In the genomic region with DNA sequence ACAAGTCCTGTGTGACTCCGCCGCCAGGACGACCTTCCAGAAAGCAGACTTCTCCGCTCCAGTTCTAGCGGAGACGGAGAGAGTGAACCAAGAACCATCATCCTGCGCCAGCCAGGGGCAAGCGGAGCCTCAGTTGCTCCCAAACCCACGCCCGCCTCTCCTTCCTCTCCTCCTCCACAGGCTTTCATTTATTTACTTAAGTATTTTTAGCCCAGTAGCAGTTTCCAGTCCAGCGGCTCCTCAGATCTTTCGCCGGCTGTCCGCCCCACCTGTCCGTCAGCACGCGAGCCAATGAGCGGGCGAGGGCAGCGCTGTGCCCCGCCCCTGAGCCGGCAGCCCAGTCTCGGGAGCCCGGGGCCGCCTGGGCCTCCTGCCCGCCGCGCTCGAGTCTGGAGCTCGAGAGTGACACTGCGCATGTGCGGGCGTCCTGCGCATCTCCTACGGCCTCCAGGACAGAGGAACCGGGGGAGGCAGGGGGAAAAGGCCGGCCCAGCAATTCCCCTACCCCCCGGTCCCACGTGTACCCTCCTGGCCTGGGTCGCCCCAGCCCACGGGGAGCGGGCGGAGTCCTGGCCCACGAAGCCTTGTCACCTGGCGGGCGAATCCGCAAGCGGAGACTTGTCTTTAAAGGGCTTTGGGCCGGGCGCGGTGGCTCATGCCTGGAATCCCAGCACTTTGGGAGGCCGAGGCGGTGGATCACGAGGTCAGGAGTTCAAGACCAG, we compare ENCODE assay signal across 1 cellular context.
TF ChIP-seq lines count a peak whose summit lies in the region.

A gene (plus strand): TSS at position 425 of the 722 bp plus-strand sequence.

TF ChIP-seq in HepG2, 621 proteins besides CTCF, POLR2A, EP300 and RAD21 (continued from another document and continues in another):
- no peak for TF ChIP-seq THYN1 (CRISPR knock-in tag; IDR thresholded peaks at IDR 0.05; ENCODE audit: borderline replicate concordance, low read depth)
- TF ChIP-seq, protein P1, sequence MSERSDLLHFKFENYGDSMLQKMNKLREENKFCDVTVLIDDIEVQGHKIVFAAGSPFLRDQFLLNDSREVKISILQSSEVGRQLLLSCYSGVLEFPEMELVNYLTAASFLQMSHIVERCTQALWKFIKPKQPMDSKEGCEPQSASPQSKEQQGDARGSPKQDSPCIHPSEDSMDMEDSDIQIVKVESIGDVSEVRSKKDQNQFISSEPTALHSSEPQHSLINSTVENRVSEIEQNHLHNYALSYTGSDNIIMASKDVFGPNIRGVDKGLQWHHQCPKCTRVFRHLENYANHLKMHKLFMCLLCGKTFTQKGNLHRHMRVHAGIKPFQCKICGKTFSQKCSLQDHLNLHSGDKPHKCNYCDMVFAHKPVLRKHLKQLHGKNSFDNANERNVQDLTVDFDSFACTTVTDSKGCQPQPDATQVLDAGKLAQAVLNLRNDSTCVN (CRISPR knock-in tag; IDR thresholded peaks at IDR 0.05; ENCODE audit: borderline replicate concordance) = no peak
- no peak; the same call in 1 of the 2 replicates for TF ChIP-seq TARDBP (CRISPR knock-in tag; IDR thresholded peaks at IDR 0.05)
- TF ChIP-seq, protein P2, sequence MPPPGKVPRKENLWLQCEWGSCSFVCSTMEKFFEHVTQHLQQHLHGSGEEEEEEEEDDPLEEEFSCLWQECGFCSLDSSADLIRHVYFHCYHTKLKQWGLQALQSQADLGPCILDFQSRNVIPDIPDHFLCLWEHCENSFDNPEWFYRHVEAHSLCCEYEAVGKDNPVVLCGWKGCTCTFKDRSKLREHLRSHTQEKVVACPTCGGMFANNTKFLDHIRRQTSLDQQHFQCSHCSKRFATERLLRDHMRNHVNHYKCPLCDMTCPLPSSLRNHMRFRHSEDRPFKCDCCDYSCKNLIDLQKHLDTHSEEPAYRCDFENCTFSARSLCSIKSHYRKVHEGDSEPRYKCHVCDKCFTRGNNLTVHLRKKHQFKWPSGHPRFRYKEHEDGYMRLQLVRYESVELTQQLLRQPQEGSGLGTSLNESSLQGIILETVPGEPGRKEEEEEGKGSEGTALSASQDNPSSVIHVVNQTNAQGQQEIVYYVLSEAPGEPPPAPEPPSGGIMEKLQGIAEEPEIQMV (CRISPR knock-in tag; IDR thresholded peaks at IDR 0.05; ENCODE audit: low read depth) = no peak
- TF ChIP-seq, protein P3, sequence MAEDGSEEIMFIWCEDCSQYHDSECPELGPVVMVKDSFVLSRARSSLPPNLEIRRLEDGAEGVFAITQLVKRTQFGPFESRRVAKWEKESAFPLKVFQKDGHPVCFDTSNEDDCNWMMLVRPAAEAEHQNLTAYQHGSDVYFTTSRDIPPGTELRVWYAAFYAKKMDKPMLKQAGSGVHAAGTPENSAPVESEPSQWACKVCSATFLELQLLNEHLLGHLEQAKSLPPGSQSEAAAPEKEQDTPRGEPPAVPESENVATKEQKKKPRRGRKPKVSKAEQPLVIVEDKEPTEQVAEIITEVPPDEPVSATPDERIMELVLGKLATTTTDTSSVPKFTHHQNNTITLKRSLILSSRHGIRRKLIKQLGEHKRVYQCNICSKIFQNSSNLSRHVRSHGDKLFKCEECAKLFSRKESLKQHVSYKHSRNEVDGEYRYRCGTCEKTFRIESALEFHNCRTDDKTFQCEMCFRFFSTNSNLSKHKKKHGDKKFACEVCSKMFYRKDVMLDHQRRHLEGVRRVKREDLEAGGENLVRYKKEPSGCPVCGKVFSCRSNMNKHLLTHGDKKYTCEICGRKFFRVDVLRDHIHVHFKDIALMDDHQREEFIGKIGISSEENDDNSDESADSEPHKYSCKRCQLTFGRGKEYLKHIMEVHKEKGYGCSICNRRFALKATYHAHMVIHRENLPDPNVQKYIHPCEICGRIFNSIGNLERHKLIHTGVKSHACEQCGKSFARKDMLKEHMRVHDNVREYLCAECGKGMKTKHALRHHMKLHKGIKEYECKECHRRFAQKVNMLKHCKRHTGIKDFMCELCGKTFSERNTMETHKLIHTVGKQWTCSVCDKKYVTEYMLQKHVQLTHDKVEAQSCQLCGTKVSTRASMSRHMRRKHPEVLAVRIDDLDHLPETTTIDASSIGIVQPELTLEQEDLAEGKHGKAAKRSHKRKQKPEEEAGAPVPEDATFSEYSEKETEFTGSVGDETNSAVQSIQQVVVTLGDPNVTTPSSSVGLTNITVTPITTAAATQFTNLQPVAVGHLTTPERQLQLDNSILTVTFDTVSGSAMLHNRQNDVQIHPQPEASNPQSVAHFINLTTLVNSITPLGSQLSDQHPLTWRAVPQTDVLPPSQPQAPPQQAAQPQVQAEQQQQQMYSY (CRISPR knock-in tag; IDR thresholded peaks at IDR 0.05) = no peak
- TF ChIP-seq, protein P4, sequence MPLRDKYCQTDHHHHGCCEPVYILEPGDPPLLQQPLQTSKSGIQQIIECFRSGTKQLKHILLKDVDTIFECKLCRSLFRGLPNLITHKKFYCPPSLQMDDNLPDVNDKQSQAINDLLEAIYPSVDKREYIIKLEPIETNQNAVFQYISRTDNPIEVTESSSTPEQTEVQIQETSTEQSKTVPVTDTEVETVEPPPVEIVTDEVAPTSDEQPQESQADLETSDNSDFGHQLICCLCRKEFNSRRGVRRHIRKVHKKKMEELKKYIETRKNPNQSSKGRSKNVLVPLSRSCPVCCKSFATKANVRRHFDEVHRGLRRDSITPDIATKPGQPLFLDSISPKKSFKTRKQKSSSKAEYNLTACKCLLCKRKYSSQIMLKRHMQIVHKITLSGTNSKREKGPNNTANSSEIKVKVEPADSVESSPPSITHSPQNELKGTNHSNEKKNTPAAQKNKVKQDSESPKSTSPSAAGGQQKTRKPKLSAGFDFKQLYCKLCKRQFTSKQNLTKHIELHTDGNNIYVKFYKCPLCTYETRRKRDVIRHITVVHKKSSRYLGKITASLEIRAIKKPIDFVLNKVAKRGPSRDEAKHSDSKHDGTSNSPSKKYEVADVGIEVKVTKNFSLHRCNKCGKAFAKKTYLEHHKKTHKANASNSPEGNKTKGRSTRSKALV (CRISPR knock-in tag; IDR thresholded peaks at IDR 0.05) = peak; percentile 51; the same call in 1 of the 2 replicates
- no peak for TF ChIP-seq ZBTB1 (CRISPR knock-in tag; IDR thresholded peaks at IDR 0.05; ENCODE audit: borderline replicate concordance)
- no peak for TF ChIP-seq HDAC6 (IDR thresholded peaks at IDR 0.05; ENCODE audit: low read depth, low read length)
- peak; percentile 56; the same call in 1 of the 2 replicates for TF ChIP-seq ZNF350 (CRISPR knock-in tag; IDR thresholded peaks at IDR 0.05; ENCODE audit: borderline replicate concordance, low read depth)
- peak; percentile 86 for TF ChIP-seq SP2 (CRISPR knock-in tag; IDR thresholded peaks at IDR 0.05)
- TF ChIP-seq, protein P5, sequence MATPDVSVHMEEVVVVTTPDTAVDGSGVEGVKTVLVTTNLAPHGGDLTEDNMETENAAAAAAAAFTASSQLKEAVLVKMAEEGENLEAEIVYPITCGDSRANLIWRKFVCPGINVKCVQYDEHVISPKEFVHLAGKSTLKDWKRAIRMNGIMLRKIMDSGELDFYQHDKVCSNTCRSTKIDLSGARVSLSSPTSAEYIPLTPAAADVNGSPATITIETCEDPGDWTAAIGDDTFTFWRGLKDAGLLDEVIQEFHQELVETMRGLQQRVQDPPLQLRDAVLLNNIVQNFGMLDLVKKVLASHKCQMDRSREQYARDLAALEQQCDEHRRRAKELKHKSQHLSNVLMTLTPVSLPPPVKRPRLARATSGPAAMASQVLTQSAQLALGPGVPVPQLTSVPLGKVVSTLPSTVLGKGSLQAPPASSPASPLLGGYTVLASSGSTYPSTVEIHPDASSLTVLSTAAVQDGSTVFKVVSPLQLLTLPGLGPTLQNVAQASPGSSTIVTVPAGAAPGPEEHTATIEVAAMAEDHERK (CRISPR knock-in tag; IDR thresholded peaks at IDR 0.05; ENCODE audit: low read depth) = no peak
- no peak for TF ChIP-seq CAMTA2 (CRISPR knock-in tag; IDR thresholded peaks at IDR 0.05; ENCODE audit: borderline replicate concordance)
- TF ChIP-seq ZZZ3 (CRISPR knock-in tag; IDR thresholded peaks at IDR 0.05; ENCODE audit: borderline replicate concordance) = no peak
- no peak for TF ChIP-seq ZNF775 (CRISPR knock-in tag; IDR thresholded peaks at IDR 0.05; ENCODE audit: borderline replicate concordance)
- TF ChIP-seq KLF16 (CRISPR knock-in tag; IDR thresholded peaks at IDR 0.05) = peak in 1 of 2 experiments; percentile 35; a peak in 1 of 4 replicates
- TF ChIP-seq MXD4 (CRISPR knock-in tag; IDR thresholded peaks at IDR 0.05) = no peak
- TF ChIP-seq MYNN (CRISPR knock-in tag; IDR thresholded peaks at IDR 0.05; ENCODE audit: low read depth) = no peak
- no peak for TF ChIP-seq ZKSCAN5 (CRISPR knock-in tag; IDR thresholded peaks at IDR 0.05)
- TF ChIP-seq ZNF282 (IDR thresholded peaks at IDR 0.05; ENCODE audit: partially characterized antibody) = no peak
- no peak for TF ChIP-seq SMAD9 (CRISPR knock-in tag; IDR thresholded peaks at IDR 0.05)
- no peak for TF ChIP-seq ZNF230 (CRISPR knock-in tag; IDR thresholded peaks at IDR 0.05)
- TF ChIP-seq, protein P6, sequence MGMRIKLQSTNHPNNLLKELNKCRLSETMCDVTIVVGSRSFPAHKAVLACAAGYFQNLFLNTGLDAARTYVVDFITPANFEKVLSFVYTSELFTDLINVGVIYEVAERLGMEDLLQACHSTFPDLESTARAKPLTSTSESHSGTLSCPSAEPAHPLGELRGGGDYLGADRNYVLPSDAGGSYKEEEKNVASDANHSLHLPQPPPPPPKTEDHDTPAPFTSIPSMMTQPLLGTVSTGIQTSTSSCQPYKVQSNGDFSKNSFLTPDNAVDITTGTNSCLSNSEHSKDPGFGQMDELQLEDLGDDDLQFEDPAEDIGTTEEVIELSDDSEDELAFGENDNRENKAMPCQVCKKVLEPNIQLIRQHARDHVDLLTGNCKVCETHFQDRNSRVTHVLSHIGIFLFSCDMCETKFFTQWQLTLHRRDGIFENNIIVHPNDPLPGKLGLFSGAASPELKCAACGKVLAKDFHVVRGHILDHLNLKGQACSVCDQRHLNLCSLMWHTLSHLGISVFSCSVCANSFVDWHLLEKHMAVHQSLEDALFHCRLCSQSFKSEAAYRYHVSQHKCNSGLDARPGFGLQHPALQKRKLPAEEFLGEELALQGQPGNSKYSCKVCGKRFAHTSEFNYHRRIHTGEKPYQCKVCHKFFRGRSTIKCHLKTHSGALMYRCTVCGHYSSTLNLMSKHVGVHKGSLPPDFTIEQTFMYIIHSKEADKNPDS (CRISPR knock-in tag; IDR thresholded peaks at IDR 0.05) = no peak
- TF ChIP-seq, protein P7, sequence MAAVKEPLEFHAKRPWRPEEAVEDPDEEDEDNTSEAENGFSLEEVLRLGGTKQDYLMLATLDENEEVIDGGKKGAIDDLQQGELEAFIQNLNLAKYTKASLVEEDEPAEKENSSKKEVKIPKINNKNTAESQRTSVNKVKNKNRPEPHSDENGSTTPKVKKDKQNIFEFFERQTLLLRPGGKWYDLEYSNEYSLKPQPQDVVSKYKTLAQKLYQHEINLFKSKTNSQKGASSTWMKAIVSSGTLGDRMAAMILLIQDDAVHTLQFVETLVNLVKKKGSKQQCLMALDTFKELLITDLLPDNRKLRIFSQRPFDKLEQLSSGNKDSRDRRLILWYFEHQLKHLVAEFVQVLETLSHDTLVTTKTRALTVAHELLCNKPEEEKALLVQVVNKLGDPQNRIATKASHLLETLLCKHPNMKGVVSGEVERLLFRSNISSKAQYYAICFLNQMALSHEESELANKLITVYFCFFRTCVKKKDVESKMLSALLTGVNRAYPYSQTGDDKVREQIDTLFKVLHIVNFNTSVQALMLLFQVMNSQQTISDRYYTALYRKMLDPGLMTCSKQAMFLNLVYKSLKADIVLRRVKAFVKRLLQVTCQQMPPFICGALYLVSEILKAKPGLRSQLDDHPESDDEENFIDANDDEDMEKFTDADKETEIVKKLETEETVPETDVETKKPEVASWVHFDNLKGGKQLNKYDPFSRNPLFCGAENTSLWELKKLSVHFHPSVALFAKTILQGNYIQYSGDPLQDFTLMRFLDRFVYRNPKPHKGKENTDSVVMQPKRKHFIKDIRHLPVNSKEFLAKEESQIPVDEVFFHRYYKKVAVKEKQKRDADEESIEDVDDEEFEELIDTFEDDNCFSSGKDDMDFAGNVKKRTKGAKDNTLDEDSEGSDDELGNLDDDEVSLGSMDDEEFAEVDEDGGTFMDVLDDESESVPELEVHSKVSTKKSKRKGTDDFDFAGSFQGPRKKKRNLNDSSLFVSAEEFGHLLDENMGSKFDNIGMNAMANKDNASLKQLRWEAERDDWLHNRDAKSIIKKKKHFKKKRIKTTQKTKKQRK (IDR thresholded peaks at IDR 0.05; ENCODE audit: low read length) = no peak
- TF ChIP-seq, protein P8, sequence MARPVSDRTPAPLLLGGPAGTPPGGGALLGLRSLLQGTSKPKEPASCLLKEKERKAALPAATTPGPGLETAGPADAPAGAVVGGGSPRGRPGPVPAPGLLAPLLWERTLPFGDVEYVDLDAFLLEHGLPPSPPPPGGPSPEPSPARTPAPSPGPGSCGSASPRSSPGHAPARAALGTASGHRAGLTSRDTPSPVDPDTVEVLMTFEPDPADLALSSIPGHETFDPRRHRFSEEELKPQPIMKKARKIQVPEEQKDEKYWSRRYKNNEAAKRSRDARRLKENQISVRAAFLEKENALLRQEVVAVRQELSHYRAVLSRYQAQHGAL (CRISPR knock-in tag; IDR thresholded peaks at IDR 0.05; ENCODE audit: not compliant biosample characterization) = no peak
- no peak for TF ChIP-seq TBP (CRISPR knock-in tag; IDR thresholded peaks at IDR 0.05)
- TF ChIP-seq ZNF331 (CRISPR knock-in tag; IDR thresholded peaks at IDR 0.05) = no peak
- TF ChIP-seq ZNF10 (CRISPR knock-in tag; IDR thresholded peaks at IDR 0.05; ENCODE audit: borderline replicate concordance, low read depth) = no peak
- no peak for TF ChIP-seq CBX2 (IDR thresholded peaks at IDR 0.05; ENCODE audit: low read depth, low read length)
- TF ChIP-seq CBX2 (CRISPR knock-in tag; IDR thresholded peaks at IDR 0.05; ENCODE audit: low read depth) = no peak
- TF ChIP-seq ZFP41 (CRISPR knock-in tag; IDR thresholded peaks at IDR 0.05; ENCODE audit: borderline replicate concordance) = no peak
- no peak for TF ChIP-seq ZNF263 (CRISPR knock-in tag; IDR thresholded peaks at IDR 0.05)
- TF ChIP-seq GFI1 (CRISPR knock-in tag; IDR thresholded peaks at IDR 0.05; ENCODE audit: borderline replicate concordance) = no peak; the same call in 1 of the 2 replicates
- peak; percentile 63 for TF ChIP-seq ZBTB7B (CRISPR knock-in tag; IDR thresholded peaks at IDR 0.05)
- peak; percentile 76 for TF ChIP-seq SPEN (CRISPR knock-in tag; IDR thresholded peaks at IDR 0.05; ENCODE audit: low read depth)
- no peak for TF ChIP-seq NFE2L1 (CRISPR knock-in tag; IDR thresholded peaks at IDR 0.05; ENCODE audit: borderline replicate concordance)
- TF ChIP-seq, protein P9, sequence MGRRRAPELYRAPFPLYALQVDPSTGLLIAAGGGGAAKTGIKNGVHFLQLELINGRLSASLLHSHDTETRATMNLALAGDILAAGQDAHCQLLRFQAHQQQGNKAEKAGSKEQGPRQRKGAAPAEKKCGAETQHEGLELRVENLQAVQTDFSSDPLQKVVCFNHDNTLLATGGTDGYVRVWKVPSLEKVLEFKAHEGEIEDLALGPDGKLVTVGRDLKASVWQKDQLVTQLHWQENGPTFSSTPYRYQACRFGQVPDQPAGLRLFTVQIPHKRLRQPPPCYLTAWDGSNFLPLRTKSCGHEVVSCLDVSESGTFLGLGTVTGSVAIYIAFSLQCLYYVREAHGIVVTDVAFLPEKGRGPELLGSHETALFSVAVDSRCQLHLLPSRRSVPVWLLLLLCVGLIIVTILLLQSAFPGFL (CRISPR knock-in tag; IDR thresholded peaks at IDR 0.05) = no peak
- peak; percentile 75; the same call in 1 of the 2 replicates for TF ChIP-seq ZNF567 (CRISPR knock-in tag; IDR thresholded peaks at IDR 0.05; ENCODE audit: borderline replicate concordance)
- TF ChIP-seq NFE2L2 (IDR thresholded peaks at IDR 0.05; ENCODE audit: low read length) = no peak
- TF ChIP-seq ZNF34 (CRISPR knock-in tag; IDR thresholded peaks at IDR 0.05; ENCODE audit: borderline replicate concordance) = no peak; the same call in 1 of the 2 replicates
- TF ChIP-seq ZNF292 (CRISPR knock-in tag; IDR thresholded peaks at IDR 0.05; ENCODE audit: borderline replicate concordance, low read depth) = no peak
- peak; percentile 79 for TF ChIP-seq SRSF1 (optimal IDR thresholded peaks at IDR 0.05; ENCODE audit: low read depth, low read length)
- TF ChIP-seq DNMT1 (CRISPR knock-in tag; IDR thresholded peaks at IDR 0.05) = no peak
- TF ChIP-seq GABPB1 (CRISPR knock-in tag; IDR thresholded peaks at IDR 0.05) = peak; percentile 58; the same call in 1 of the 2 replicates
